17 cellular contexts compared by ENCODE assay signal in the genomic region with DNA sequence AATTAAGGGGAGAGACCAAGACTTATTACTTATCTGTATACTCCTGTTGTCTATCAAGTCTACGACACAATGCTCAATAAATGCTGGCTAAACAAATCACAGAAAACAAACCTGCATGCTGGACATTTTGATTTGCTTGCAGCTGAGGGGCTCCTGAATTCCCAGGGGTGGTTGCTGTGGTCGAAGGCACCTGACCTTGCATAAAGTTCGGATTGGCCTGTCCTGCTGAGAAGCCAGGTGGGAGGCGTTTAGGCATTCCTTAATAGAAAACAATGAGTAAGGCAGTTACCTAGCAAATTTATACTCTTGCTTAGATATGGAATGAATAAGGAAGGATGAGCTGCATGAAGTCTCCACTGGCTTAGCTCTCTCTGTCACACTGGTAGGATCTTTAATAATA. TPM values are rescaled to one million over a fixed set of nuclear protein-coding genes. Genes with fewer than 3 reads are reported as not detected.
DNase-seq lines count a peak whose midpoint lies in the region; ATAC-seq, FAIRE-seq and TF ChIP-seq lines count a peak whose summit lies in the region.
"Had no signal": no experiment of that assay in that cellular context is flagged by ENCODE, and none has a peak within 500 bp of the region (broad histone marks: within the 10 kb centered on the region; RNA-seq: fewer than 3 reads in every experiment).

No MANE protein-coding gene starts in this region.

- TF ChIP-seq EP300 in HepG2 (IDR thresholded peaks at IDR 0.05; ENCODE audit: low read depth in 2 of 2, low read length in 2 of 2) = no peak
- no peak for TF ChIP-seq EP300 in HepG2 (CRISPR knock-in tag; IDR thresholded peaks at IDR 0.05; ENCODE audit: borderline replicate concordance)
- no peak for TF ChIP-seq EP300 in GM12878 (IDR thresholded peaks at IDR 0.05; ENCODE audit: borderline replicate concordance in 1 of 2, control insufficient read depth in 1 of 2, low read depth in 2 of 2, low read length in 2 of 2)
- no peak for TF ChIP-seq EP300 in SK-N-SH (IDR thresholded peaks at IDR 0.05; ENCODE audit: borderline replicate concordance in 1 of 2, low read depth in 1 of 2, low read length in 1 of 2)

- SMC1A ChIA-PET in GM12878 (lab: Charles Lee; ENCODE audit: uncharacterized antibody, unreplicated experiment) = interaction anchor here (1.0 to 6.7 kb wide), 12 partner anchors 12 to 238 kb away, joined by 3 to 41 read pairs (median 4); partner anchors contain the start of genes PIGU and TP53INP2

- H3F3A ChIP-seq in SK-N-SH (replicated peaks; ENCODE audit: insufficient read depth) = peaks cover 3% of the 10 kb centered on the region

- H3K27me3 ChIP-seq in HepG2 (ENCODE audit: control insufficient read depth in 1 of 2, insufficient read depth in 2 of 2, low read length in 2 of 2) = no peaks in the 10 kb centered on the region
- no peaks in the 10 kb centered on the region for H3K27me3 ChIP-seq in right lobe of liver
- no peaks in the 10 kb centered on the region for H3K27me3 ChIP-seq in GM12878 (replicated peaks in 1 of 2; ENCODE audit: control insufficient read depth in 2 of 2, insufficient read depth in 2 of 2, low read length in 1 of 2)
- H3K27me3 ChIP-seq in SK-N-SH (ENCODE audit: insufficient read depth) = no peaks in the 10 kb centered on the region
- no peaks in the 10 kb centered on the region for H3K27me3 ChIP-seq in small intestine (ENCODE audit: control insufficient read depth in 2 of 2, insufficient read depth in 2 of 2, low read length in 2 of 2)

- H3K4me1 ChIP-seq in HepG2 (ENCODE audit: insufficient read depth, low read length) = peaks cover 11% of the 10 kb centered on the region; the same call in 1 of the 2 replicates
- no peaks in the 10 kb centered on the region for H3K4me1 ChIP-seq in right lobe of liver
- H3K4me1 ChIP-seq in GM12878 (ENCODE audit: control insufficient read depth, insufficient read depth, low read length) = peaks cover 24% of the 10 kb centered on the region
- no peaks in the 10 kb centered on the region for H3K4me1 ChIP-seq in SK-N-SH (ENCODE audit: control insufficient read depth in 1 of 2, insufficient read depth in 2 of 2, low read depth in 1 of 2, low read length in 1 of 2)
- no peaks in the 10 kb centered on the region for H3K4me1 ChIP-seq in small intestine (ENCODE audit: control insufficient read depth in 2 of 2, insufficient read depth in 1 of 2, low read depth in 1 of 2, low read length in 1 of 2)
- H3K4me1 ChIP-seq: HAP-1 had no signal

- no peak for FAIRE-seq in HepG2 (lab: Jason Lieb, UNC)
- FAIRE-seq in GM12878 (lab: Jason Lieb, UNC) = no peak
- no peak for FAIRE-seq in small intestine (lab: Jason Lieb, UNC)
- FAIRE-seq: D721Med, K562 had no signal

- H3K9me3 ChIP-seq in HepG2 (ENCODE audit: low read length) (no peaks in the 10 kb centered on the region), right lobe of liver (no peaks in the 10 kb centered on the region), GM12878 (replicated peaks; ENCODE audit: control insufficient read depth, insufficient read depth, low read length) (no peaks in the 10 kb centered on the region; the same call in 2 of the 3 replicates), SK-N-SH (no peaks in the 10 kb centered on the region), small intestine (ENCODE audit: control insufficient read depth, low read depth) (no peaks in the 10 kb centered on the region)
- H3K9me3 ChIP-seq: HAP-1 had no signal

- no peak for TF ChIP-seq CTCF in HepG2 (CRISPR knock-in tag; IDR thresholded peaks at IDR 0.05)
- no peak for TF ChIP-seq CTCF in right lobe of liver (IDR thresholded peaks at IDR 0.05)
- TF ChIP-seq CTCF in GM12878 (IDR thresholded peaks at IDR 0.05 in 2 of 3, conservative IDR thresholded peaks at IDR 0.05 in 1 of 3; ENCODE audit: control insufficient read depth in 2 of 3, extremely low read depth in 1 of 3, insufficient read depth in 1 of 3, low read depth in 3 of 3, low read length in 3 of 3) = no peak
- no peak for TF ChIP-seq CTCF in SK-N-SH (IDR thresholded peaks at IDR 0.05)

- WGBS in HepG2 (ENCODE audit: low lambda C conversion rate) = 91% methylated on average over 4 of the region's 4 CpGs
- WGBS in right lobe of liver (ENCODE audit: insufficient coverage, low coverage, low lambda C conversion rate, missing lambda C conversion rate) = 62% methylated on average over 4 of the region's 4 CpGs
- 47% methylated on average over 4 of the region's 4 CpGs for WGBS in GM12878 (ENCODE audit: insufficient coverage, insufficient replicate concordance, low lambda C conversion rate, missing lambda C conversion rate)
- 88% methylated on average over 4 of the region's 4 CpGs for WGBS in SK-N-SH (ENCODE audit: low lambda C conversion rate)
- 63 to 77% (median 72%) methylated on average over 4 of the region's 4 CpGs for WGBS in small intestine, 3 donors

- POLR2A ChIA-PET in HepG2 (lab: Yijun Ruan, JAX) = interaction anchor here (0.9 kb wide), 1 partner anchor 77 kb away, joined by 3 read pairs; the partner anchor contains the start of gene PIGU
- POLR2A ChIA-PET in GM12878 (lab: Charles Lee) = interaction anchor here (1.1 to 1.6 kb wide), 3 partner anchors 26 to 41 kb away, joined by 3 to 7 read pairs (median 4); no protein-coding TSS in a partner anchor
- POLR2A ChIA-PET in SK-N-SH (lab: Yijun Ruan, JAX) = no interaction called here

- no peak overlapping the region for H3K4me2 ChIP-seq in HepG2 (ENCODE audit: low read depth, low read length)
- H3K4me2 ChIP-seq in GM12878 (ENCODE audit: control insufficient read depth, insufficient read depth) = no peak overlapping the region; the same call in 1 of the 2 replicates
- H3K4me2 ChIP-seq in SK-N-SH = no peak overlapping the region

- CTCF ChIA-PET in HepG2 (lab: Yijun Ruan, JAX; ENCODE audit: low intra/inter-chr PET ratio, low total read pairs) = interaction anchor here (1.3 kb wide), 2 partner anchors 175 to 216 kb away, joined by 3 read pairs; no protein-coding TSS in a partner anchor
- CTCF ChIA-PET in GM12878 (lab: Yijun Ruan, JAX) = interaction anchor here (0.7 to 7.3 kb wide), 10 partner anchors 14 to 442 kb away, joined by 3 to 58 read pairs (median 4); no protein-coding TSS in a partner anchor
- CTCF ChIA-PET in SK-N-SH (lab: Yijun Ruan, JAX) = interaction anchor here (0.9 to 8.7 kb wide), 4 partner anchors 15 to 442 kb away, joined by 3 to 58 read pairs (median 4); no protein-coding TSS in a partner anchor

- no peak overlapping the region for H3K4me3 ChIP-seq in HepG2 (replicated peaks in 1 of 3; ENCODE audit: insufficient read depth in 1 of 3, low read depth in 2 of 3, low read length in 3 of 3)
- no peak overlapping the region for H3K4me3 ChIP-seq in right lobe of liver
- H3K4me3 ChIP-seq in GM12878 = no peak overlapping the region
- no peak overlapping the region for H3K4me3 ChIP-seq in SK-N-SH (ENCODE audit: low read depth in 2 of 2, low read length in 1 of 2)
- no peak overlapping the region for H3K4me3 ChIP-seq in small intestine (ENCODE audit: low read depth in 1 of 2, low read length in 2 of 2)
- H3K4me3 ChIP-seq: HAP-1, K562 had no signal

- H3K9ac ChIP-seq in HepG2 (ENCODE audit: insufficient read depth, low read depth, low read length) (no peak overlapping the region), GM12878 (ENCODE audit: control insufficient read depth, insufficient read depth, low read length) (no peak overlapping the region), SK-N-SH (no peak overlapping the region)

- TF ChIP-seq POLR2A in HepG2 (IDR thresholded peaks at IDR 0.05; ENCODE audit: insufficient read depth in 1 of 2, low read depth in 2 of 2, low read length in 2 of 2) (no peak), right lobe of liver (IDR thresholded peaks at IDR 0.05) (no peak), GM12878 (IDR thresholded peaks at IDR 0.05; ENCODE audit: low read depth, low read length) (no peak)

- in situ Hi-C loops in HepG2 (cut with HindIII; ENCODE audit: extremely low pct_ligation_motif_present, low pct_unique_long_range_greater_than_20kb) = no loop called here
- in situ Hi-C loops in GM12878 (cut with MboI) = no loop called here

- ATAC-seq in HepG2 = no peak
- no peak for ATAC-seq in right lobe of liver
- ATAC-seq in GM12878 = no peak
- ATAC-seq: K562, PC-3 had no signal

- H3K36me3 ChIP-seq in HepG2 (replicated peaks in 1 of 2; ENCODE audit: control insufficient read depth in 1 of 2, insufficient read depth in 2 of 2, low read length in 2 of 2) (peaks cover 36 to 73% of the 10 kb centered on the region in 2 experiments), right lobe of liver (peaks cover 0 to 63% (median 24%) of the 10 kb centered on the region in 4 donors), GM12878 (ENCODE audit: control insufficient read depth in 2 of 2, insufficient read depth in 2 of 2, low read length in 1 of 2) (peaks cover 11 to 29% of the 10 kb centered on the region in 2 experiments), SK-N-SH (replicated peaks in 1 of 2; ENCODE audit: control insufficient read depth in 1 of 2, insufficient read depth in 2 of 2, low read length in 1 of 2) (peaks cover 42 to 60% of the 10 kb centered on the region in 2 experiments), small intestine (ENCODE audit: control insufficient read depth in 2 of 2, insufficient read depth in 2 of 2, low read length in 2 of 2) (peaks cover 23 to 34% of the 10 kb centered on the region in 2 donors)

- no peaks in the 10 kb centered on the region for H3K79me2 ChIP-seq in HepG2 (ENCODE audit: insufficient read depth, low read length)
- no peaks in the 10 kb centered on the region for H3K79me2 ChIP-seq in GM12878 (ENCODE audit: control insufficient read depth, insufficient read depth, low read length)
- no peaks in the 10 kb centered on the region for H3K79me2 ChIP-seq in SK-N-SH (ENCODE audit: insufficient read depth)

- no peak overlapping the region for H2AFZ ChIP-seq in HepG2 (ENCODE audit: low read length)
- no peak overlapping the region for H2AFZ ChIP-seq in GM12878 (ENCODE audit: control insufficient read depth, low read depth, low read length)
- H2AFZ ChIP-seq in SK-N-SH (ENCODE audit: low read depth) = no peak overlapping the region

- TF ChIP-seq RAD21 in HepG2 (CRISPR knock-in tag; IDR thresholded peaks at IDR 0.05) (no peak), GM12878 (IDR thresholded peaks at IDR 0.05; ENCODE audit: insufficient read depth, low read depth, low read length) (no peak), SK-N-SH (IDR thresholded peaks at IDR 0.05; ENCODE audit: low read length) (no peak)

- BruUV-seq in HepG2 (replicated peaks; lab: Mats Ljungman, UMichigan) (no TSS peak), GM12878 (replicated peaks; lab: Mats Ljungman, UMichigan) (no TSS peak)

- DNase-seq in HepG2 (ENCODE audit: low spot score) (no peak), right lobe of liver (no peak), GM12878 (ENCODE audit: low read depth, low spot score) (no peak), iPS-NIHi11 (ENCODE audit: low spot score) (peak; percentile 30), SK-N-SH (no peak), small intestine (no peak), KG1 (lab: John Stamatoyannopoulos, UW) (no peak)
- no peak for DNase-seq in central memory CD4-positive, alpha-beta T cell
- DNase-seq: CD8-positive, alpha-beta memory T cell; DMS79 treated with DMSO at 0.1 percent for 48 hours; NCI-H1417; NCI-H187 treated with DMSO at 0.1 percent for 48 hours; NCI-H69; PC-3 had no signal

- no peaks in the 10 kb centered on the region for H3K9me2 ChIP-seq in SK-N-SH

- intact Hi-C loops in HepG2 (cut with micrococcal nuclease; ENCODE audit: unreplicated experiment) = no loop called here
- intact Hi-C loops in right lobe of liver (cut with DNase I) = no loop called here
- intact Hi-C loops in GM12878 (cut with micrococcal nuclease; ENCODE audit: unreplicated experiment) = loop anchor here (1.0 to 2.0 kb wide), 2 partner anchors 35 to 44 kb away; no protein-coding TSS in a partner anchor

- RAD21 ChIA-PET in GM12878 (lab: Charles Lee; ENCODE audit: unreplicated experiment) = interaction anchor here (1.0 to 4.3 kb wide), 7 partner anchors 9 to 239 kb away, joined by 3 to 17 read pairs (median 4); partner anchors contain the start of gene TP53INP2

- H4K20me1 ChIP-seq in HepG2 (ENCODE audit: insufficient read depth, low read length) (no peaks in the 10 kb centered on the region), GM12878 (ENCODE audit: control insufficient read depth, insufficient read depth) (no peaks in the 10 kb centered on the region), SK-N-SH (ENCODE audit: insufficient read depth) (no peaks in the 10 kb centered on the region)

- H3K27ac ChIP-seq in HepG2 (ENCODE audit: extremely low read length, insufficient read depth, low read length) (no peak overlapping the region), right lobe of liver (no peak overlapping the region), GM12878 (ENCODE audit: control insufficient read depth, insufficient read depth) (peak overlapping the region; percentile 73), SK-N-SH (ENCODE audit: low read depth in 2 of 2, low read length in 1 of 2) (no peak overlapping the region), small intestine (ENCODE audit: low read depth in 1 of 2, low read length in 1 of 2) (no peak overlapping the region)

RNA-seq across cellular contexts. Expression of gene TP53INP2, which starts 50.5 kb away (rescaled TPM):
- 5.2 and 10.1 TPM in 2 replicates for total RNA-seq in HepG2 (2016; rRNA removed; fragmentation: Illumina TruSeq; extraction: Trizol)
- total RNA-seq in HepG2 (2016; cell fraction: cytosol; rRNA removed; fragmentation: Illumina TruSeq; extraction: Trizol; ENCODE audit: low read depth) = 1.1 and 1.2 TPM in 2 replicates
- total RNA-seq in HepG2 (2016; cell fraction: insoluble cytoplasmic fraction; rRNA removed; fragmentation: Illumina TruSeq; extraction: Trizol) = 5.0 and 8.1 TPM in 2 replicates
- 7.4 and 7.6 TPM in 2 replicates for total RNA-seq in HepG2 (2016; cell fraction: membrane; rRNA removed; fragmentation: Illumina TruSeq; extraction: Trizol)
- total RNA-seq in HepG2 (2016; cell fraction: nucleus; rRNA removed; fragmentation: Illumina TruSeq; extraction: Trizol) = 10.1 and 10.3 TPM in 2 replicates
- 18.8 and 29.5 TPM in 2 replicates for polyA plus RNA-seq in HepG2 (2011; rRNA removed)
- 11.4 and 22.8 TPM in 2 replicates for polyA plus RNA-seq in HepG2 (2011; cell fraction: cytosol; rRNA removed)
- polyA plus RNA-seq in HepG2 (2011; cell fraction: nucleus; rRNA removed) = 46.3 and 62.2 TPM in 2 replicates
- 67.2 and 70.2 TPM in 2 replicates for polyA plus RNA-seq in HepG2 (2012)
- polyA plus RNA-seq in HepG2 (2016; cell fraction: cytosol; fragmentation: Illumina TruSeq; extraction: Trizol; ENCODE audit: low read depth) = 1.7 and 2.0 TPM in 2 replicates
- polyA plus RNA-seq in HepG2 (2016; cell fraction: insoluble cytoplasmic fraction; fragmentation: Illumina TruSeq; extraction: Trizol; ENCODE audit: low read depth) = 20.8 and 28.1 TPM in 2 replicates
- polyA plus RNA-seq in HepG2 (2016; cell fraction: membrane; fragmentation: Illumina TruSeq; extraction: Trizol; ENCODE audit: low read depth) = 8.6 and 8.7 TPM in 2 replicates
- 28.2 and 29.8 TPM in 2 replicates for polyA plus RNA-seq in HepG2 (2016; cell fraction: nucleus; fragmentation: Illumina TruSeq; extraction: Trizol; ENCODE audit: insufficient read depth, low read depth)
- 2.6 and 22.7 TPM in 2 replicates for polyA minus RNA-seq in HepG2 (2011; rRNA and poly(A)+ RNA removed; ENCODE audit: low replicate concordance)
- 21.5 and 41.0 TPM in 2 replicates for polyA minus RNA-seq in HepG2 (2011; cell fraction: cytosol; rRNA and poly(A)+ RNA removed)
- polyA minus RNA-seq in HepG2 (2011; cell fraction: nucleus; rRNA and poly(A)+ RNA removed) = 19.1 and 30.5 TPM in 2 replicates
- total RNA-seq in right lobe of liver = 10 to 100 TPM in 4 of 6 experiments, 1 to 10 TPM in 2; 5.8 to 24.1 (median 12.7) TPM
- 16.3 and 19.6 TPM in 2 replicates for total RNA-seq in GM12878 (2013; cell fraction: nucleolus; rRNA removed)
- total RNA-seq in GM12878 (2014; rRNA removed) = 3.4 and 3.7 TPM in 2 replicates
- 3.1 and 3.2 TPM in 2 replicates for total RNA-seq in GM12878 (2014; rRNA removed; fragmentation: Illumina TruSeq; extraction: Trizol)
- 13.0 and 13.5 TPM in 2 replicates for total RNA-seq in GM12878 (2021)
- 9.2 TPM for polyA plus RNA-seq in GM12878 (2011; ENCODE audit: low read depth)
- polyA plus RNA-seq in GM12878 (2011; rRNA removed) = 4.1 and 5.8 TPM in 2 replicates
- polyA plus RNA-seq in GM12878 (2011; cell fraction: cytosol; rRNA removed) = 4.6 and 8.0 TPM in 2 replicates
- 10.0 and 14.8 TPM in 2 replicates for polyA plus RNA-seq in GM12878 (2011; cell fraction: nucleus; rRNA removed)
- 9.7 and 14.9 TPM in 2 replicates for polyA plus RNA-seq in GM12878 (2012)
- 16.0 and 18.5 TPM in 2 replicates for polyA plus RNA-seq in GM12878 (2014; fragmentation: Illumina TruSeq; extraction: Trizol)
- 1 to 10 TPM; 2.8 to 3.7 TPM for polyA plus RNA-seq in GM12878 (2014; fragmentation: Nextera tagmentation; extraction: Ambion mirVana)
- polyA plus RNA-seq in GM12878 (2014; rRNA removed) = 8.5 and 10.1 TPM in 2 replicates
- 1 to 10 TPM; 2.8 to 4.2 TPM for polyA plus RNA-seq in GM12878 (2016; fragmentation: Nextera tagmentation; extraction: Ambion mirVana)
- polyA minus RNA-seq in GM12878 (2011; rRNA and poly(A)+ RNA removed) = 3.6 and 4.7 TPM in 2 replicates
- polyA minus RNA-seq in GM12878 (2011; cell fraction: cytosol; rRNA and poly(A)+ RNA removed) = 2.4 and 3.3 TPM in 2 replicates
- 5.7 and 6.4 TPM in 2 replicates for polyA minus RNA-seq in GM12878 (2011; cell fraction: nucleus; rRNA and poly(A)+ RNA removed)
- polyA plus RNA-seq in SK-N-SH (2012; rRNA removed) = 4.9 and 6.4 TPM in 2 replicates
- polyA plus RNA-seq in SK-N-SH (2012; cell fraction: cytosol; rRNA removed) = 6.0 and 7.1 TPM in 2 replicates
- 13.3 and 21.4 TPM in 2 replicates for polyA plus RNA-seq in SK-N-SH (2012; cell fraction: nucleus; rRNA removed)
- 10 to 100 TPM; 10.2 to 30.6 (median 29.5) TPM for polyA plus RNA-seq in small intestine
